In genomic region chr13:44974056-44974798, GRCh38 we compare ENCODE assay signal across 9 cellular contexts. TPM values are rescaled to one million over a fixed set of nuclear protein-coding genes. Genes with fewer than 3 reads are reported as not detected.
DNase-seq lines count a peak whose midpoint lies in the region; ATAC-seq and TF ChIP-seq lines count a peak whose summit lies in the region.
"Had no signal": no experiment of that assay in that cellular context is flagged by ENCODE, and none has a peak within 500 bp of the region (broad histone marks: within the 10 kb centered on the region; RNA-seq: fewer than 3 reads in every experiment).

No MANE protein-coding gene starts in this region.

- H3K36me3 Mint-ChIP-seq in osteocyte (ENCODE audit: unreplicated experiment): peaks cover 12% of the 10 kb centered on the region
- H3K36me3 Mint-ChIP-seq in activated CD4-positive, alpha-beta T cell treated with anti-CD3 and anti-CD28 coated beads, Interleukin-2, amount 10 ng/mL, durations not matched to agents 7 days and 5 days (ENCODE audit: low read depth): peaks cover 12% of the 10 kb centered on the region

- H3K27me3 ChIP-seq in BLaER1: no peaks in the 10 kb centered on the region

- POLR2A ChIA-PET in activated CD4-positive, alpha-beta T cell treated with anti-CD3 and anti-CD28 coated beads, Interleukin-2, amount 10 ng/mL, durations not matched to agents 7 days and 5 days (lab: Charles Lee): no interaction called here

- CTCF ChIA-PET in activated CD4-positive, alpha-beta T cell treated with anti-CD3 and anti-CD28 coated beads, Interleukin-2, amount 10 ng/mL, durations not matched to agents 7 days and 5 days (lab: Charles Lee): interaction anchor here (0.7 to 0.8 kb wide), 2 partner anchors 16 to 93 kb away, joined by 3 read pairs; no protein-coding TSS in a partner anchor

- H3K4me3 ChIP-seq in BLaER1 (peak overlapping the region; percentile 46), fibroblast of the aortic adventitia (ENCODE audit: low read depth, low read length) (no peak overlapping the region)

- TF ChIP-seq CTCF in fibroblast of the aortic adventitia (IDR thresholded peaks at IDR 0.05; ENCODE audit: insufficient read depth, low read length): no peak
- no peak for TF ChIP-seq CTCF in osteocyte (IDR thresholded peaks at IDR 0.05)

- DNase-seq in LHCN-M2 (ENCODE audit: low read depth) (peak; percentile 62), fibroblast of the aortic adventitia (ENCODE audit: low read depth) (peak; percentile 70), osteocyte (ENCODE audit: extremely low spot score, unreplicated experiment) (no peak), SHP77 (lab: John Stamatoyannopoulos, UW) (no peak)
- DNase-seq in activated CD4-positive, alpha-beta T cell treated with anti-CD3 and anti-CD28 coated beads, Interleukin-2, amount 10 ng/mL, durations not matched to agents 7 days and 5 days: no peak
- DNase-seq: activated naive CD8-positive, alpha-beta T cell treated with anti-CD3 and anti-CD28 coated beads, Interleukin-2, amount 10 ng/mL, durations not matched to agents 7 days and 5 days had no signal

- H3K9ac ChIP-seq in BLaER1: peak overlapping the region; percentile 46; the same call in 1 of the 2 replicates

- H3K4me3 Mint-ChIP-seq in osteocyte (ENCODE audit: unreplicated experiment): no peak overlapping the region
- no peak overlapping the region for H3K4me3 Mint-ChIP-seq in activated CD4-positive, alpha-beta T cell treated with anti-CD3 and anti-CD28 coated beads, Interleukin-2, amount 10 ng/mL, durations not matched to agents 7 days and 5 days
- H3K4me3 Mint-ChIP-seq: activated naive CD8-positive, alpha-beta T cell treated with anti-CD3 and anti-CD28 coated beads, Interleukin-2, amount 10 ng/mL, durations not matched to agents 7 days and 5 days had no signal

- H3K27me3 Mint-ChIP-seq in osteocyte (ENCODE audit: unreplicated experiment): no peaks in the 10 kb centered on the region
- H3K27me3 Mint-ChIP-seq in activated CD4-positive, alpha-beta T cell treated with anti-CD3 and anti-CD28 coated beads, Interleukin-2, amount 10 ng/mL, durations not matched to agents 7 days and 5 days: no peaks in the 10 kb centered on the region
- H3K27me3 Mint-ChIP-seq: activated naive CD8-positive, alpha-beta T cell treated with anti-CD3 and anti-CD28 coated beads, Interleukin-2, amount 10 ng/mL, durations not matched to agents 7 days and 5 days had no signal

- peak overlapping the region; percentile 85 for H3K4me2 ChIP-seq in BLaER1

- peaks cover 49% of the 10 kb centered on the region; the same call in 1 of the 2 replicates for H4K20me1 ChIP-seq in BLaER1

- peak overlapping the region; percentile 76 for H3K27ac ChIP-seq in BLaER1

- ATAC-seq in GM21367 (IDR thresholded peaks at IDR 0.05; ENCODE audit: unreplicated experiment): peak; percentile 53
- ATAC-seq in esophagus mucosa: no peak

- peaks cover 4% of the 10 kb centered on the region for H3K4me1 Mint-ChIP-seq in osteocyte (ENCODE audit: unreplicated experiment)
- H3K4me1 Mint-ChIP-seq in activated CD4-positive, alpha-beta T cell treated with anti-CD3 and anti-CD28 coated beads, Interleukin-2, amount 10 ng/mL, durations not matched to agents 7 days and 5 days: no peaks in the 10 kb centered on the region
- H3K4me1 Mint-ChIP-seq: activated naive CD8-positive, alpha-beta T cell treated with anti-CD3 and anti-CD28 coated beads, Interleukin-2, amount 10 ng/mL, durations not matched to agents 7 days and 5 days had no signal

- no peaks in the 10 kb centered on the region for H3K9me3 Mint-ChIP-seq in osteocyte (ENCODE audit: unreplicated experiment)
- no peaks in the 10 kb centered on the region for H3K9me3 Mint-ChIP-seq in activated CD4-positive, alpha-beta T cell treated with anti-CD3 and anti-CD28 coated beads, Interleukin-2, amount 10 ng/mL, durations not matched to agents 7 days and 5 days
- H3K9me3 Mint-ChIP-seq: activated naive CD8-positive, alpha-beta T cell treated with anti-CD3 and anti-CD28 coated beads, Interleukin-2, amount 10 ng/mL, durations not matched to agents 7 days and 5 days had no signal

- H3K36me3 ChIP-seq in BLaER1: peaks cover 38% of the 10 kb centered on the region

- H3K27ac Mint-ChIP-seq in osteocyte (ENCODE audit: unreplicated experiment): no peak overlapping the region
- H3K27ac Mint-ChIP-seq in activated CD4-positive, alpha-beta T cell treated with anti-CD3 and anti-CD28 coated beads, Interleukin-2, amount 10 ng/mL, durations not matched to agents 7 days and 5 days: no peak overlapping the region
- H3K27ac Mint-ChIP-seq: activated naive CD8-positive, alpha-beta T cell treated with anti-CD3 and anti-CD28 coated beads, Interleukin-2, amount 10 ng/mL, durations not matched to agents 7 days and 5 days had no signal

- H3K9me3 ChIP-seq in BLaER1: no peaks in the 10 kb centered on the region

- peaks cover 41% of the 10 kb centered on the region for H3K4me1 ChIP-seq in BLaER1

RNA-seq across cellular contexts. Expression of gene NUFIP1, which starts 15.0 kb away (rescaled TPM):
- 4.0 and 4.1 TPM in 2 replicates for total RNA-seq in LHCN-M2 (2014; rRNA removed)
- 3.5 TPM for polyA plus RNA-seq in LHCN-M2 (2012)
- total RNA-seq in fibroblast of the aortic adventitia (ENCODE audit: low replicate concordance): 4.5 and 5.7 TPM in 2 replicates
- 6.9 and 7.8 TPM in 2 replicates for total RNA-seq in osteocyte
- total RNA-seq in activated CD4-positive, alpha-beta T cell treated with anti-CD3 and anti-CD28 coated beads, Interleukin-2, amount 10 ng/mL, durations not matched to agents 7 days and 5 days: 1 to 10 TPM; 5.2 to 6.0 TPM
- total RNA-seq in esophagus mucosa: 3.5 TPM

RNA-seq across cellular contexts. Expression of gene GPALPP1, which starts 15.1 kb away (rescaled TPM):
- total RNA-seq in LHCN-M2 (2014; rRNA removed): 24.4 and 25.3 TPM in 2 replicates
- polyA plus RNA-seq in LHCN-M2 (2012): 10.6 TPM
- total RNA-seq in fibroblast of the aortic adventitia (ENCODE audit: low replicate concordance): 20.6 and 31.2 TPM in 2 replicates
- 31.2 TPM in 2 replicates for total RNA-seq in osteocyte
- total RNA-seq in activated CD4-positive, alpha-beta T cell treated with anti-CD3 and anti-CD28 coated beads, Interleukin-2, amount 10 ng/mL, durations not matched to agents 7 days and 5 days: 10 to 100 TPM; 31.8 to 34.1 TPM
- 13.0 TPM for total RNA-seq in esophagus mucosa

Comparison
In these comparisons a context has a peak if more than half of its experiments do, and no peak if none do; other contexts are left out.
1. DNase-seq: peak in LHCN-M2 (single experiment) and fibroblast of the aortic adventitia (single experiment); none in osteocyte (single experiment), activated CD4-positive, alpha-beta T cell treated with anti-CD3 and anti-CD28 coated beads, Interleukin-2, amount 10 ng/mL, durations not matched to agents 7 days and 5 days (single experiment) and SHP77 (0 of 2).